In the genomic region with DNA sequence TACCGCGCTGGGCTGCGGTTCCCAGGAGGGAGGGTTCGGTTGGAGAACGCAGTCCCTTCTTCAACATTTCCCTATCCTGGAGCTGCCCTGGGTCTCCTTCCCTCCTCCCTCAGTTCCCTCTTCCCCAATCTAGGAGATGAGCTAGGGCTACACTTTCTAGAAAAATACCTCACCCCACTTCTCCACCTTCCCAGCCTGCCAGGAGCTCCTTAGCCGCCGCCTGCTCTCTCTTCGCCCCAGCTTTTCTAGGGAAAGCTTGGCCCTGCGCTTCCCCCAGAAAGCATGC, we compare ENCODE assay signal across 8 cellular contexts. TPM values are rescaled to one million over a fixed set of nuclear protein-coding genes. Genes with fewer than 3 reads are reported as not detected.
DNase-seq lines count a peak whose midpoint lies in the region; ATAC-seq, FAIRE-seq and TF ChIP-seq lines count a peak whose summit lies in the region.

No MANE protein-coding gene starts in this region.

- H3K4me1 ChIP-seq in breast epithelium (no peaks in the 10 kb centered on the region), thymus (ENCODE audit: control insufficient read depth, insufficient read depth, low read length) (peaks cover 28% of the 10 kb centered on the region)

- H3K27me3 ChIP-seq in breast epithelium (no peaks in the 10 kb centered on the region), thymus (ENCODE audit: control insufficient read depth, insufficient read depth) (peaks cover 32% of the 10 kb centered on the region)

- no peak for FAIRE-seq in GM19239 (lab: Jason Lieb, UNC)

- H3K4me3 ChIP-seq in breast epithelium (peak overlapping the region; percentile 69 to 94 (median 83)), lower leg skin (ENCODE audit: low read depth, poor library complexity, severe bottlenecking) (peak overlapping the region; percentile 70), thymus (ENCODE audit: low read length) (peak overlapping the region; percentile 67)

- H3K4me3 Mint-ChIP-seq in T-helper 2 cell treated with Interferon-gamma antibody and Interleukin-4, amounts not matched to agents 5 μg/mL and 100 μg/mL, for 36 hours = peak overlapping the region; percentile 92

- H3K9me3 ChIP-seq in breast epithelium (no peaks in the 10 kb centered on the region), thymus (ENCODE audit: control insufficient read depth) (no peaks in the 10 kb centered on the region)

- TF ChIP-seq CTCF in breast epithelium (IDR thresholded peaks at IDR 0.05) = no peak
- TF ChIP-seq CTCF in lower leg skin (IDR thresholded peaks at IDR 0.05) = no peak

- intact Hi-C loops in breast epithelium (cut with DNase I; ENCODE audit: low total_unique reads) (loop anchor here (2.0 kb wide), 1 partner anchor 855 kb away; no protein-coding TSS in a partner anchor), lower leg skin (cut with DNase I; ENCODE audit: low total_unique reads) (no loop called here)

- 0 to 1% methylated on average over 9 of the region's 9 CpGs for WGBS in lower leg skin, 2 donors
- WGBS in thymus = 1% methylated on average over 9 of the region's 9 CpGs

- H3K36me3 ChIP-seq in breast epithelium (no peaks in the 10 kb centered on the region), thymus (ENCODE audit: control insufficient read depth, insufficient read depth) (peaks cover 5% of the 10 kb centered on the region)

- H3K27ac ChIP-seq in breast epithelium (peak overlapping the region; percentile 85 to 98), thymus (ENCODE audit: low read depth) (peak overlapping the region; percentile 70)

- peak overlapping the region; percentile 45 for H3K27ac Mint-ChIP-seq in T-helper 2 cell treated with Interferon-gamma antibody and Interleukin-4, amounts not matched to agents 5 μg/mL and 100 μg/mL, for 36 hours

- DNase-seq in T-helper 2 cell treated with Interferon-gamma antibody and Interleukin-4, amounts not matched to agents 5 μg/mL and 100 μg/mL, for 36 hours (ENCODE audit: low spot score) = no peak
- DNase-seq in T-helper 2 cell (no peak), breast epithelium (ENCODE audit: low spot score in 2 of 2) (no peak), lower leg skin (ENCODE audit: low spot score in 2 of 2) (no peak), GM19239 (ENCODE audit: insufficient read length, low spot score) (no peak)
- no peak for DNase-seq in stimulated activated CD4-positive, alpha-beta T cell treated with anti-CD3 and anti-CD28 coated beads, Interleukin-1b, Interleukin-23, amount 100 ng/mL, for 48 hours

- no peak for TF ChIP-seq POLR2A in breast epithelium (IDR thresholded peaks at IDR 0.05)
- TF ChIP-seq POLR2A in lower leg skin (IDR thresholded peaks at IDR 0.05) = no peak

- peaks cover 10% of the 10 kb centered on the region for H3K36me3 Mint-ChIP-seq in T-helper 2 cell treated with Interferon-gamma antibody and Interleukin-4, amounts not matched to agents 5 μg/mL and 100 μg/mL, for 36 hours (ENCODE audit: low read depth)

- peaks cover 29% of the 10 kb centered on the region for H3K4me1 Mint-ChIP-seq in T-helper 2 cell treated with Interferon-gamma antibody and Interleukin-4, amounts not matched to agents 5 μg/mL and 100 μg/mL, for 36 hours (ENCODE audit: low read depth)

- H3K27me3 Mint-ChIP-seq in T-helper 2 cell treated with Interferon-gamma antibody and Interleukin-4, amounts not matched to agents 5 μg/mL and 100 μg/mL, for 36 hours (ENCODE audit: low read depth) = peaks cover 58% of the 10 kb centered on the region

- no peak for ATAC-seq in HG03095 (IDR thresholded peaks at IDR 0.05; ENCODE audit: unreplicated experiment)

- H3K9me3 Mint-ChIP-seq in T-helper 2 cell treated with Interferon-gamma antibody and Interleukin-4, amounts not matched to agents 5 μg/mL and 100 μg/mL, for 36 hours = no peaks in the 10 kb centered on the region

RNA-seq across cellular contexts. Expression of gene ADAMTS1, which starts 0.5 kb away (rescaled TPM):
- total RNA-seq in breast epithelium = 100 to 1,000 TPM in 1 of 3 donors, 10 to 100 TPM in 2; 72.0 to 198 (median 72.7) TPM
- total RNA-seq in lower leg skin = 10 to 100 TPM; 19.4 to 53.2 (median 24.0) TPM
- polyA plus RNA-seq in thymus = 18.3 TPM
